1 cellular context compared by ENCODE assay signal in the genomic region with DNA sequence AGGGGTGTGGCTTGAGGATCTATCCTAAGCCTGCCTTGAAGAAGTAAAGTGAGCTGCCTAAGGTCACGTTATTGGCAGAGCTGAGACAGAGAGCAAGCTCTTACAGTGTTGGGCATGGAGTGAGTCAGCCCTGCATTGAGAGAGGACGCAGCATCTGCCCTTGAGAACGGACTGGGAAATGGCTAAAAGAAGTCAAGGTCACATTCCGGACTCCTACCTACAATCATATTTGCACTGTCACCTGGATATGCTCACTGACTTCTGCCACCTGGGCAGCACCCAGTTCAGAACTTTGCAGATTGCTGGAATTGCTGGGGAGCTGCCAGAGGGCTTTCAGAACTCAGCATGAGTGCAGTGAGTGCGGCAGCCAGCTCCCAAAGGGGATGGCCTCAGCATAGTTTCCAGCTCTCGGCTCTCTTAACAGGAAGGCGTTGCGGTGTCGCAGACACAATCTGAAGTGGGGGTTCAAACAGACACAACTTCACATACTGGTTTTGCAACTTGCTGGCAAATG.
TF ChIP-seq lines count a peak whose summit lies in the region.

No MANE protein-coding gene starts in this region.

TF ChIP-seq in HepG2, 621 proteins besides CTCF, POLR2A, EP300 and RAD21 (continued from another document):
- TF ChIP-seq, protein P1, sequence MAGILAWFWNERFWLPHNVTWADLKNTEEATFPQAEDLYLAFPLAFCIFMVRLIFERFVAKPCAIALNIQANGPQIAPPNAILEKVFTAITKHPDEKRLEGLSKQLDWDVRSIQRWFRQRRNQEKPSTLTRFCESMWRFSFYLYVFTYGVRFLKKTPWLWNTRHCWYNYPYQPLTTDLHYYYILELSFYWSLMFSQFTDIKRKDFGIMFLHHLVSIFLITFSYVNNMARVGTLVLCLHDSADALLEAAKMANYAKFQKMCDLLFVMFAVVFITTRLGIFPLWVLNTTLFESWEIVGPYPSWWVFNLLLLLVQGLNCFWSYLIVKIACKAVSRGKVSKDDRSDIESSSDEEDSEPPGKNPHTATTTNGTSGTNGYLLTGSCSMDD (CRISPR knock-in tag; IDR thresholded peaks at IDR 0.05), result no peak
- TF ChIP-seq, protein P2, sequence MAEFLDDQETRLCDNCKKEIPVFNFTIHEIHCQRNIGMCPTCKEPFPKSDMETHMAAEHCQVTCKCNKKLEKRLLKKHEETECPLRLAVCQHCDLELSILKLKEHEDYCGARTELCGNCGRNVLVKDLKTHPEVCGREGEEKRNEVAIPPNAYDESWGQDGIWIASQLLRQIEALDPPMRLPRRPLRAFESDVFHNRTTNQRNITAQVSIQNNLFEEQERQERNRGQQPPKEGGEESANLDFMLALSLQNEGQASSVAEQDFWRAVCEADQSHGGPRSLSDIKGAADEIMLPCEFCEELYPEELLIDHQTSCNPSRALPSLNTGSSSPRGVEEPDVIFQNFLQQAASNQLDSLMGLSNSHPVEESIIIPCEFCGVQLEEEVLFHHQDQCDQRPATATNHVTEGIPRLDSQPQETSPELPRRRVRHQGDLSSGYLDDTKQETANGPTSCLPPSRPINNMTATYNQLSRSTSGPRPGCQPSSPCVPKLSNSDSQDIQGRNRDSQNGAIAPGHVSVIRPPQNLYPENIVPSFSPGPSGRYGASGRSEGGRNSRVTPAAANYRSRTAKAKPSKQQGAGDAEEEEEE (CRISPR knock-in tag; IDR thresholded peaks at IDR 0.05; ENCODE audit: borderline replicate concordance), result no peak
- no peak for TF ChIP-seq ZNF660 (CRISPR knock-in tag; IDR thresholded peaks at IDR 0.05; ENCODE audit: borderline replicate concordance, low read depth)
- TF ChIP-seq, protein P3, sequence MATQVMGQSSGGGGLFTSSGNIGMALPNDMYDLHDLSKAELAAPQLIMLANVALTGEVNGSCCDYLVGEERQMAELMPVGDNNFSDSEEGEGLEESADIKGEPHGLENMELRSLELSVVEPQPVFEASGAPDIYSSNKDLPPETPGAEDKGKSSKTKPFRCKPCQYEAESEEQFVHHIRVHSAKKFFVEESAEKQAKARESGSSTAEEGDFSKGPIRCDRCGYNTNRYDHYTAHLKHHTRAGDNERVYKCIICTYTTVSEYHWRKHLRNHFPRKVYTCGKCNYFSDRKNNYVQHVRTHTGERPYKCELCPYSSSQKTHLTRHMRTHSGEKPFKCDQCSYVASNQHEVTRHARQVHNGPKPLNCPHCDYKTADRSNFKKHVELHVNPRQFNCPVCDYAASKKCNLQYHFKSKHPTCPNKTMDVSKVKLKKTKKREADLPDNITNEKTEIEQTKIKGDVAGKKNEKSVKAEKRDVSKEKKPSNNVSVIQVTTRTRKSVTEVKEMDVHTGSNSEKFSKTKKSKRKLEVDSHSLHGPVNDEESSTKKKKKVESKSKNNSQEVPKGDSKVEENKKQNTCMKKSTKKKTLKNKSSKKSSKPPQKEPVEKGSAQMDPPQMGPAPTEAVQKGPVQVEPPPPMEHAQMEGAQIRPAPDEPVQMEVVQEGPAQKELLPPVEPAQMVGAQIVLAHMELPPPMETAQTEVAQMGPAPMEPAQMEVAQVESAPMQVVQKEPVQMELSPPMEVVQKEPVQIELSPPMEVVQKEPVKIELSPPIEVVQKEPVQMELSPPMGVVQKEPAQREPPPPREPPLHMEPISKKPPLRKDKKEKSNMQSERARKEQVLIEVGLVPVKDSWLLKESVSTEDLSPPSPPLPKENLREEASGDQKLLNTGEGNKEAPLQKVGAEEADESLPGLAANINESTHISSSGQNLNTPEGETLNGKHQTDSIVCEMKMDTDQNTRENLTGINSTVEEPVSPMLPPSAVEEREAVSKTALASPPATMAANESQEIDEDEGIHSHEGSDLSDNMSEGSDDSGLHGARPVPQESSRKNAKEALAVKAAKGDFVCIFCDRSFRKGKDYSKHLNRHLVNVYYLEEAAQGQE (IDR thresholded peaks at IDR 0.05; ENCODE audit: borderline replicate concordance in 1 of 2, low read depth in 1 of 2, low read length in 2 of 2), result no peak
- TF ChIP-seq, protein P4, sequence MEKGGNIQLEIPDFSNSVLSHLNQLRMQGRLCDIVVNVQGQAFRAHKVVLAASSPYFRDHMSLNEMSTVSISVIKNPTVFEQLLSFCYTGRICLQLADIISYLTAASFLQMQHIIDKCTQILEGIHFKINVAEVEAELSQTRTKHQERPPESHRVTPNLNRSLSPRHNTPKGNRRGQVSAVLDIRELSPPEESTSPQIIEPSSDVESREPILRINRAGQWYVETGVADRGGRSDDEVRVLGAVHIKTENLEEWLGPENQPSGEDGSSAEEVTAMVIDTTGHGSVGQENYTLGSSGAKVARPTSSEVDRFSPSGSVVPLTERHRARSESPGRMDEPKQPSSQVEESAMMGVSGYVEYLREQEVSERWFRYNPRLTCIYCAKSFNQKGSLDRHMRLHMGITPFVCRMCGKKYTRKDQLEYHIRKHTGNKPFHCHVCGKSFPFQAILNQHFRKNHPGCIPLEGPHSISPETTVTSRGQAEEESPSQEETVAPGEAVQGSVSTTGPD (CRISPR knock-in tag; IDR thresholded peaks at IDR 0.05), result no peak
- no peak for TF ChIP-seq NFYB (CRISPR knock-in tag; IDR thresholded peaks at IDR 0.05)
- TF ChIP-seq ZEB1 (IDR thresholded peaks at IDR 0.05; ENCODE audit: insufficient replicate concordance, low read depth), result peak; percentile 80
- TF ChIP-seq MAFG (CRISPR knock-in tag; IDR thresholded peaks at IDR 0.05), result no peak
- no peak for TF ChIP-seq TGIF2 (CRISPR knock-in tag; IDR thresholded peaks at IDR 0.05)
- TF ChIP-seq TBX2 (CRISPR knock-in tag; IDR thresholded peaks at IDR 0.05; ENCODE audit: borderline replicate concordance), result peak; percentile 45; the same call in 1 of the 2 replicates
- TF ChIP-seq KLF15 (CRISPR knock-in tag; IDR thresholded peaks at IDR 0.05; ENCODE audit: borderline replicate concordance), result no peak
- TF ChIP-seq ESRRA (CRISPR knock-in tag; IDR thresholded peaks at IDR 0.05; ENCODE audit: low read depth), result peak; percentile 91
- TF ChIP-seq SMAD1 (CRISPR knock-in tag; IDR thresholded peaks at IDR 0.05; ENCODE audit: borderline replicate concordance, low read depth), result no peak
- TF ChIP-seq RARA (CRISPR knock-in tag; IDR thresholded peaks at IDR 0.05), result peak; percentile 28; the same call in 1 of the 2 replicates
- TF ChIP-seq ZNF746 (CRISPR knock-in tag; IDR thresholded peaks at IDR 0.05), result 0 out of 2 replicates have a peak, but pooled peaks have one; percentile 42
- no peak for TF ChIP-seq TARDBP (CRISPR knock-in tag; IDR thresholded peaks at IDR 0.05)
- no peak for TF ChIP-seq ZFP62 (CRISPR knock-in tag; IDR thresholded peaks at IDR 0.05)
- TF ChIP-seq, protein P5, sequence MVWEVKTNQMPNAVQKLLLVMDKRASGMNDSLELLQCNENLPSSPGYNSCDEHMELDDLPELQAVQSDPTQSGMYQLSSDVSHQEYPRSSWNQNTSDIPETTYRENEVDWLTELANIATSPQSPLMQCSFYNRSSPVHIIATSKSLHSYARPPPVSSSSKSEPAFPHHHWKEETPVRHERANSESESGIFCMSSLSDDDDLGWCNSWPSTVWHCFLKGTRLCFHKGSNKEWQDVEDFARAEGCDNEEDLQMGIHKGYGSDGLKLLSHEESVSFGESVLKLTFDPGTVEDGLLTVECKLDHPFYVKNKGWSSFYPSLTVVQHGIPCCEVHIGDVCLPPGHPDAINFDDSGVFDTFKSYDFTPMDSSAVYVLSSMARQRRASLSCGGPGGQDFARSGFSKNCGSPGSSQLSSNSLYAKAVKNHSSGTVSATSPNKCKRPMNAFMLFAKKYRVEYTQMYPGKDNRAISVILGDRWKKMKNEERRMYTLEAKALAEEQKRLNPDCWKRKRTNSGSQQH (CRISPR knock-in tag; IDR thresholded peaks at IDR 0.05; ENCODE audit: low read depth), result no peak
- no peak for TF ChIP-seq NFIB (CRISPR knock-in tag; IDR thresholded peaks at IDR 0.05; ENCODE audit: borderline replicate concordance)
- no peak for TF ChIP-seq PHF5A (CRISPR knock-in tag; IDR thresholded peaks at IDR 0.05; ENCODE audit: low read depth, unreplicated experiment)
- no peak for TF ChIP-seq ZNF850 (CRISPR knock-in tag; conservative IDR thresholded peaks at IDR 0.05)
- TF ChIP-seq SRF (IDR thresholded peaks at IDR 0.05; ENCODE audit: low read depth, low read length), result no peak
TF ChIP-seq in HepG2: peak in this region for 27.
